In genomic region chr3:23805881-23806321, GRCh38 we compare ENCODE assay signal across 8 cellular contexts. TPM values are rescaled to one million over a fixed set of nuclear protein-coding genes. Genes with fewer than 3 reads are reported as not detected.
A peak's percentile ranks its signal among the peaks of the same experiment; 100 is the strongest.
DNase-seq lines count a peak whose midpoint lies in the region; ATAC-seq and TF ChIP-seq lines count a peak whose summit lies in the region.

UBE2E1 (plus strand) TSS chr3:23805955; CDS start chr3:23807270, 1,315 bp downstream.

- H3K9me3 ChIP-seq in ectodermal cell (ENCODE audit: control insufficient read depth, low read length) (no peaks in the 10 kb centered on the region), lung (ENCODE audit: control insufficient read depth in 2 of 2, insufficient read depth in 1 of 2, low read length in 1 of 2) (no peaks in the 10 kb centered on the region)

- peak within 1 kb of the TSS; percentile 53 for H3K27ac ChIP-seq in ectodermal cell (ENCODE audit: insufficient read depth, low read depth, low read length, poor library complexity, severe bottlenecking)
- peak within 1 kb of the TSS; percentile 70 to 90 for H3K27ac ChIP-seq in lung (ENCODE audit: low read depth in 1 of 2, low read length in 1 of 2)

- H3K27me3 ChIP-seq in ectodermal cell (ENCODE audit: control insufficient read depth, insufficient read depth, low read length, poor library complexity, severe bottlenecking) (no peaks in the 10 kb centered on the region), lung (ENCODE audit: control insufficient read depth, insufficient read depth) (no peaks in the 10 kb centered on the region)

- H3K27me3 Mint-ChIP-seq in activated CD4-positive, alpha-beta memory T cell treated with anti-CD3 and anti-CD28 coated beads, Interleukin-2, amount 10 ng/mL, durations not matched to agents 7 days and 5 days, result peaks cover 20% of the 10 kb centered on the region

- H3K9me3 Mint-ChIP-seq in activated CD4-positive, alpha-beta memory T cell treated with anti-CD3 and anti-CD28 coated beads, Interleukin-2, amount 10 ng/mL, durations not matched to agents 7 days and 5 days, result no peaks in the 10 kb centered on the region

- H3K36me3 Mint-ChIP-seq in activated CD4-positive, alpha-beta memory T cell treated with anti-CD3 and anti-CD28 coated beads, Interleukin-2, amount 10 ng/mL, durations not matched to agents 7 days and 5 days (ENCODE audit: low read depth), result peaks cover 34% of the 10 kb centered on the region

- TF ChIP-seq CTCF in lung (IDR thresholded peaks at IDR 0.05; ENCODE audit: control extremely low read depth, extremely low read depth), result no peak

- no peaks in the 10 kb centered on the region for H3K36me3 ChIP-seq in ectodermal cell (ENCODE audit: control insufficient read depth, insufficient read depth, low read length)
- H3K36me3 ChIP-seq in lung (ENCODE audit: control insufficient read depth in 2 of 2, insufficient read depth in 2 of 2, low read length in 2 of 2), result no peaks in the 10 kb centered on the region

- peak; percentile 54 for DNase-seq in NK-92 treated with Interleukin-12 subunit alpha and Interleukin-12 subunit beta, amount 100 ng/mL, for 24 hours (lab: John Stamatoyannopoulos, UW)
- DNase-seq in NK-92 (lab: John Stamatoyannopoulos, UW; ENCODE audit: unreplicated experiment), result no peak
- peak; percentile 26 for DNase-seq in NCI-H446 treated with DMSO at 0.1 percent for 48 hours (lab: John Stamatoyannopoulos, UW)
- DNase-seq in activated CD4-positive, alpha-beta memory T cell treated with anti-CD3 and anti-CD28 coated beads, Interleukin-2, amount 10 ng/mL, durations not matched to agents 7 days and 5 days, result peak; percentile 78
- DNase-seq in lung (ENCODE audit: low spot score), result peak; percentile 76
- DNase-seq in stimulated activated CD8-positive, alpha-beta memory T cell treated with anti-CD3 and anti-CD28 coated beads, Interleukin-12 subunit alpha, Interleukin-12 subunit beta, amount 100 ng/mL, for 4 hours (ENCODE audit: low read depth), result peak; percentile 50

- peak; percentile 65 for ATAC-seq in HG02884 (IDR thresholded peaks at IDR 0.05; ENCODE audit: unreplicated experiment)
- ATAC-seq in lung (ENCODE audit: insufficient read depth, low FRiP score), result peak; percentile 59

- POLR2A ChIA-PET in activated CD4-positive, alpha-beta memory T cell treated with anti-CD3 and anti-CD28 coated beads, Interleukin-2, amount 10 ng/mL, durations not matched to agents 7 days and 5 days (lab: Charles Lee), result no interaction called here

- 0 to 1% methylated on average over 51 of the region's 51 CpGs for WGBS in ectodermal cell, 2 experiments
- 0 to 1% methylated on average over 9 to 51 of the region's 51 CpGs for WGBS in lung, 2 donors

- CTCF ChIA-PET in activated CD4-positive, alpha-beta memory T cell treated with anti-CD3 and anti-CD28 coated beads, Interleukin-2, amount 10 ng/mL, durations not matched to agents 7 days and 5 days (lab: Charles Lee), result no interaction called here

- H3K4me1 Mint-ChIP-seq in activated CD4-positive, alpha-beta memory T cell treated with anti-CD3 and anti-CD28 coated beads, Interleukin-2, amount 10 ng/mL, durations not matched to agents 7 days and 5 days, result peaks cover 39% of the 10 kb centered on the region

- H3K4me3 ChIP-seq in ectodermal cell (ENCODE audit: insufficient read depth, low read depth, low read length) (peak within 1 kb of the TSS; percentile 83), lung (peak within 1 kb of the TSS; percentile 75)

- peaks cover 13% of the 10 kb centered on the region for H3K4me1 ChIP-seq in ectodermal cell (ENCODE audit: control insufficient read depth, insufficient read depth, low read length)
- peaks cover 0 to 16% of the 10 kb centered on the region in 2 donors for H3K4me1 ChIP-seq in lung (ENCODE audit: control insufficient read depth in 2 of 2, insufficient read depth in 2 of 2, low read length in 2 of 2)

- peak within 1 kb of the TSS; percentile 67 for H3K27ac Mint-ChIP-seq in activated CD4-positive, alpha-beta memory T cell treated with anti-CD3 and anti-CD28 coated beads, Interleukin-2, amount 10 ng/mL, durations not matched to agents 7 days and 5 days

- H3K4me3 Mint-ChIP-seq in activated CD4-positive, alpha-beta memory T cell treated with anti-CD3 and anti-CD28 coated beads, Interleukin-2, amount 10 ng/mL, durations not matched to agents 7 days and 5 days, result peak within 1 kb of the TSS; percentile 91

RNA-seq across cellular contexts. Expression of gene UBE2E1, which starts in this region (rescaled TPM):
- total RNA-seq in activated CD4-positive, alpha-beta memory T cell treated with anti-CD3 and anti-CD28 coated beads, Interleukin-2, amount 10 ng/mL, durations not matched to agents 7 days and 5 days, result 10 to 100 TPM; 64.0 to 72.8 TPM
- 171 TPM for polyA plus RNA-seq in ectodermal cell (2013, experiment 1 of 4)
- 173 TPM for polyA plus RNA-seq in ectodermal cell (2013, experiment 2 of 4)
- 159 TPM for polyA plus RNA-seq in ectodermal cell (2013, experiment 3 of 4)
- 183 TPM for polyA plus RNA-seq in ectodermal cell (2013, experiment 4 of 4)
- total RNA-seq in lung, result 100 to 1,000 TPM in 1 of 2 donors, 10 to 100 TPM in 1; 74.1 to 156 TPM
- 10 to 100 TPM; 81.0 to 94.3 TPM for polyA plus RNA-seq in lung
